Comparison of ENCODE assay signal across 29 cellular contexts in genomic region chr2:240581811-240582210, GRCh38. TPM values are rescaled to one million over a fixed set of nuclear protein-coding genes. Genes with fewer than 3 reads are reported as not detected.
DNase-seq lines count a peak whose midpoint lies in the region; ATAC-seq and TF ChIP-seq lines count a peak whose summit lies in the region.
"Had no signal": no experiment of that assay in that cellular context is flagged by ENCODE, and none has a peak within 500 bp of the region (broad histone marks: within the 10 kb centered on the region; RNA-seq: fewer than 3 reads in every experiment).

No MANE protein-coding gene starts in this region.

- peaks cover 15% of the 10 kb centered on the region for H3F3A ChIP-seq in smooth muscle cell (ENCODE audit: low read depth)

- CTCF ChIA-PET in RWPE1 (lab: Yijun Ruan, JAX): interaction anchor here (0.8 kb wide), 1 partner anchor 68 kb away, joined by 4 read pairs; no protein-coding TSS in a partner anchor

- H3K36me3 Mint-ChIP-seq in HFFc6 (ENCODE audit: low read depth) (peaks cover 23% of the 10 kb centered on the region), nephron (ENCODE audit: low read depth) (peaks cover 31% of the 10 kb centered on the region)

- H3K27ac Mint-ChIP-seq in HFFc6 (no peak overlapping the region; the same call in 1 of the 2 replicates), nephron (no peak overlapping the region)
- H3K27ac Mint-ChIP-seq: activated naive CD8-positive, alpha-beta T cell treated with anti-CD3 and anti-CD28 coated beads, Interleukin-2, amount 10 ng/mL, durations not matched to agents 7 days and 5 days had no signal

- no peak for TF ChIP-seq CTCF in HFFc6 (IDR thresholded peaks at IDR 0.05)
- TF ChIP-seq CTCF in RWPE1 (conservative IDR thresholded peaks at IDR 0.05; ENCODE audit: low read depth): no peak
- no peak for TF ChIP-seq CTCF in nephron (IDR thresholded peaks at IDR 0.05; ENCODE audit: unreplicated experiment in 3 of 3)
- TF ChIP-seq CTCF in smooth muscle cell (IDR thresholded peaks at IDR 0.05; ENCODE audit: borderline replicate concordance, insufficient read depth, poor library complexity, severe bottlenecking): no peak

- H3K9me3 Mint-ChIP-seq in HFFc6 (0 out of 2 replicates have a peak, but pooled peaks cover 4% of the 10 kb centered on the region), nephron (no peaks in the 10 kb centered on the region)

- POLR2A ChIA-PET in RWPE1 (lab: Yijun Ruan, JAX; ENCODE audit: low non-redundant PET): interaction anchor here (0.5 kb wide), 1 partner anchor 10 kb away, joined by 3 read pairs; no protein-coding TSS in a partner anchor

- H3K4me2 ChIP-seq in smooth muscle cell: no peak overlapping the region

- WGBS in smooth muscle cell (ENCODE audit: low lambda C conversion rate): 76% methylated on average over 5 of the region's 5 CpGs

- ATAC-seq in HG02642 (IDR thresholded peaks at IDR 0.05; ENCODE audit: poor library complexity, unreplicated experiment): no peak
- ATAC-seq: left lung, psoas muscle had no signal

- H3K4me3 ChIP-seq in smooth muscle cell: no peak overlapping the region
- H3K4me3 ChIP-seq: ascending aorta, coronary artery, left lung, psoas muscle, SJSA1 had no signal

- H3K27me3 ChIP-seq in smooth muscle cell (ENCODE audit: low read depth): no peaks in the 10 kb centered on the region
- H3K27me3 ChIP-seq: ascending aorta, left lung, SJSA1 had no signal

- peaks cover 49% of the 10 kb centered on the region for H3K79me2 ChIP-seq in smooth muscle cell (ENCODE audit: low read depth)

- H3K27me3 Mint-ChIP-seq in HFFc6 (ENCODE audit: insufficient read depth) (peaks cover 5% of the 10 kb centered on the region; the same call in 1 of the 2 replicates), nephron (ENCODE audit: low read depth) (no peaks in the 10 kb centered on the region)
- H3K27me3 Mint-ChIP-seq: activated naive CD8-positive, alpha-beta T cell treated with anti-CD3 and anti-CD28 coated beads, Interleukin-2, amount 10 ng/mL, durations not matched to agents 7 days and 5 days had no signal

- no peak overlapping the region for H2AFZ ChIP-seq in smooth muscle cell (ENCODE audit: low read depth)

- H3K9me3 ChIP-seq in smooth muscle cell (replicated peaks; ENCODE audit: low read depth): no peaks in the 10 kb centered on the region
- H3K9me3 ChIP-seq: ascending aorta, left lung, SJSA1 had no signal

- peak; percentile 46 for DNase-seq in COLO829 (ENCODE audit: low spot score)
- DNase-seq in HFFc6: peak; percentile 23
- no peak for DNase-seq in RWPE1 (ENCODE audit: low spot score)
- no peak for DNase-seq in stimulated activated naive CD4-positive, alpha-beta T cell (lab: John Stamatoyannopoulos, UW)
- no peak for DNase-seq in smooth muscle cell (lab: John Stamatoyannopoulos, UW; ENCODE audit: unreplicated experiment)
- DNase-seq: activated CD4-positive, alpha-beta T cell treated with anti-CD3 and anti-CD28 coated beads for 4 hours; activated CD8-positive, alpha-beta memory T cell treated with anti-CD3 and anti-CD28 coated beads for 24 hours; activated naive CD8-positive, alpha-beta T cell treated with anti-CD3 and anti-CD28 coated beads, Interleukin-2, amount 10 ng/mL, durations not matched to agents 7 days and 5 days; activated T-cell treated with anti-CD3 and anti-CD28 coated beads for 4 hours; DMS 273 treated with DMSO at 0.1 percent for 48 hours; effector memory CD4-positive, alpha-beta T cell; glutamatergic neuron; KBM-7; left lung; MM.1S; NCI-H2029 treated with DMSO at 0.1 percent for 48 hours; NCI-H526; NK-92 treated with Interleukin-12 subunit alpha and Interleukin-12 subunit beta, amount 100 ng/mL, for 24 hours; nucleus accumbens; psoas muscle; stimulated activated CD4-positive, alpha-beta T cell treated with anti-CD3 and anti-CD28 coated beads, Interleukin-15, amount 100 ng/mL, for 24 hours; stimulated activated CD4-positive, alpha-beta T cell treated with anti-CD3 and anti-CD28 coated beads, Interleukin-4, amount 100 ng/mL, for 4 hours; WERI-Rb-1 had no signal

- H3K27ac ChIP-seq in RWPE1: peak overlapping the region; percentile 26; the same call in 1 of the 2 replicates
- H3K27ac ChIP-seq in smooth muscle cell (ENCODE audit: low read depth): no peak overlapping the region
- H3K27ac ChIP-seq: ascending aorta, C4-2B, coronary artery, left lung, psoas muscle, SJSA1, WERI-Rb-1 had no signal

- peaks cover 62% of the 10 kb centered on the region for H4K20me1 ChIP-seq in smooth muscle cell (ENCODE audit: low read depth)

- H3K4me1 Mint-ChIP-seq in HFFc6 (ENCODE audit: low read depth) (peaks cover 52% of the 10 kb centered on the region), nephron (peaks cover 21% of the 10 kb centered on the region)

- peaks cover 11% of the 10 kb centered on the region for H3K4me1 ChIP-seq in smooth muscle cell (ENCODE audit: low read depth)

- no peak overlapping the region for H3K9ac ChIP-seq in smooth muscle cell (ENCODE audit: low read depth)

- H3K4me3 Mint-ChIP-seq in HFFc6: peak overlapping the region; percentile 18; the same call in 1 of the 2 replicates
- H3K4me3 Mint-ChIP-seq in nephron: peak overlapping the region in 2 of 3 experiments; percentile 18 to 19
- H3K4me3 Mint-ChIP-seq: activated naive CD8-positive, alpha-beta T cell treated with anti-CD3 and anti-CD28 coated beads, Interleukin-2, amount 10 ng/mL, durations not matched to agents 7 days and 5 days had no signal

- no peaks in the 10 kb centered on the region for H3K36me3 ChIP-seq in smooth muscle cell (ENCODE audit: low read depth)

RNA-seq across cellular contexts. Expression of gene CAPN10, which starts 4.7 kb away (rescaled TPM):
- total RNA-seq in HFFc6 (2021; fragmentation: NEBNext Ultra II Directional; extraction: Animal tissue kit (Norgen Biotek cat#: 25700)): 10 to 100 TPM; 13.9 to 20.5 (median 15.0) TPM
- total RNA-seq in smooth muscle cell: 6.6 and 6.9 TPM in 2 replicates
- polyA plus RNA-seq in smooth muscle cell: 17.0 and 23.6 TPM in 2 replicates

RNA-seq across cellular contexts. Expression of gene RNPEPL1, which starts 13.5 kb away (rescaled TPM):
- 10 to 100 TPM; 36.9 to 48.5 (median 43.3) TPM for total RNA-seq in HFFc6 (2021; fragmentation: NEBNext Ultra II Directional; extraction: Animal tissue kit (Norgen Biotek cat#: 25700))
- 13.5 and 15.3 TPM in 2 replicates for total RNA-seq in smooth muscle cell
- polyA plus RNA-seq in smooth muscle cell: 40.9 and 48.3 TPM in 2 replicates

RNA-seq across cellular contexts. Expression of gene DUSP28, which starts 21.7 kb away (rescaled TPM):
- total RNA-seq in HFFc6 (2021; fragmentation: NEBNext Ultra II Directional; extraction: Animal tissue kit (Norgen Biotek cat#: 25700)): 1 to 10 TPM; 3.1 to 5.0 (median 4.3) TPM
- 2.2 and 2.9 TPM in 2 replicates for total RNA-seq in smooth muscle cell
- polyA plus RNA-seq in smooth muscle cell: 6.4 and 6.5 TPM in 2 replicates

RNA-seq across cellular contexts. Expression of gene ANKMY1, which starts 24.0 kb away (rescaled TPM):
- 1 to 10 TPM; 4.4 to 5.6 (median 5.2) TPM for total RNA-seq in HFFc6 (2021; fragmentation: NEBNext Ultra II Directional; extraction: Animal tissue kit (Norgen Biotek cat#: 25700))
- total RNA-seq in smooth muscle cell: 3.4 and 8.7 TPM in 2 replicates
- polyA plus RNA-seq in smooth muscle cell: 5.6 and 6.4 TPM in 2 replicates

RNA-seq across cellular contexts. Expression of gene GPR35, which starts 43.5 kb away (rescaled TPM):
- total RNA-seq in HFFc6 (2021; fragmentation: NEBNext Ultra II Directional; extraction: Animal tissue kit (Norgen Biotek cat#: 25700)): under 1 TPM in 3 of 6 experiments, not detected in 3; 0.11 to 0.28 (median 0.14) TPM
- total RNA-seq in smooth muscle cell: 1.2 and 1.3 TPM in 2 replicates
- polyA plus RNA-seq in smooth muscle cell: 1.4 and 2.1 TPM in 2 replicates
- total RNA-seq: ascending aorta had no signal

Comparison
In these comparisons a context has a peak if more than half of its experiments do, and no peak if none do; other contexts are left out.
1. DNase-seq: peak in COLO829 (single experiment) and HFFc6 (single experiment); none in RWPE1 (single experiment), stimulated activated naive CD4-positive, alpha-beta T cell (0 of 6) and smooth muscle cell (single experiment).